Comparison of ENCODE assay signal across 21 cellular contexts in the genomic region with DNA sequence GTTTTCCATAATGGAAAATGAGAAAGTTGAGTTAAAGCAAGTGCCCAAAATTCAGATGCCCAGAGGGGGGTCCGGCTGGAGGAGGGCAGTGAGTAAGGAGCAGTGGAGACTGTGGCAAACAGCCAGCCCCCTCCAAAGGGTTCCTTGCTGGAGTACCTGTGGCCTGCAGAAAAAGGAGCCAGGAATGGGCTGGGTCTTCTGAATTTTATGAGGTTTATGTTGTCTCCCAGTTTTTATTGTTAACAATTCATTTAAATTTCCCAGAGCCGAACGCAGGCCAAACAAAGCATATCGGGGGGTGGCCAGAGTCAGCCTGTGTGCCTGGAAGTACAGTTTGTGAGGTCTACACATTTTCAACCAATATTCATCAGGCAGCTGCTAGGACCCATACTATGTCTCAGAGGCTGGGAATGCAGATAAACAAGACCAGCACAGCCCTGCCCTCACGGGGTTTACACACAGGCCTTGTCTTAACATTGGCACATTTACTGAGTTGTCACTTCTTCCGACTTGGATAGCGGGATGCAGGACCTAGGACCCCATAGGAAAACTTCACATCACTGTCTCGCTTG. TPM values are rescaled to one million over a fixed set of nuclear protein-coding genes. Genes with fewer than 3 reads are reported as not detected.
DNase-seq lines count a peak whose midpoint lies in the region; ATAC-seq and TF ChIP-seq lines count a peak whose summit lies in the region.
"Had no signal": no experiment of that assay in that cellular context is flagged by ENCODE, and none has a peak within 500 bp of the region (broad histone marks: within the 10 kb centered on the region; RNA-seq: fewer than 3 reads in every experiment).

No MANE protein-coding gene starts in this region.

- H3K9me3 Mint-ChIP-seq in natural killer cell treated with Interleukin-12 subunit alpha and Interleukin-12 subunit beta and Interleukin-15 and Interleukin-18, amount 100 ng/mL, for 72 hours: no peaks in the 10 kb centered on the region
- no peaks in the 10 kb centered on the region for H3K9me3 Mint-ChIP-seq in natural killer cell
- no peaks in the 10 kb centered on the region for H3K9me3 Mint-ChIP-seq in progenitor cell of endocrine pancreas (ENCODE audit: low read depth)
- H3K9me3 Mint-ChIP-seq: activated T-helper 2 cell treated with anti-CD3 and anti-CD28 coated beads, Interferon-gamma antibody, Interleukin-2, Interleukin-4, amounts not matched to agents 10 μg/mL and 5 μg/mL and 100 μg/mL, durations not matched to agents 14 hours and 24 hours and 36 hours; CD4-positive, alpha-beta T cell had no signal

- no peaks in the 10 kb centered on the region for H3K79me2 ChIP-seq in osteoblast (ENCODE audit: insufficient read depth, low read length)

- TF ChIP-seq CTCF in natural killer cell (IDR thresholded peaks at IDR 0.05) (no peak), colonic mucosa (IDR thresholded peaks at IDR 0.05) (no peak), osteoblast (IDR thresholded peaks at IDR 0.05; ENCODE audit: extremely low read depth, low read depth, low read length) (no peak), progenitor cell of endocrine pancreas (IDR thresholded peaks at IDR 0.05; ENCODE audit: unreplicated experiment) (no peak)

- no peak for ATAC-seq in natural killer cell treated with Interleukin-12 subunit alpha and Interleukin-12 subunit beta and Interleukin-15 and Interleukin-18, amount 100 ng/mL, for 72 hours
- no peak for ATAC-seq in natural killer cell
- ATAC-seq: HCT116 had no signal

- DNase-seq in natural killer cell treated with Interleukin-12 subunit alpha and Interleukin-12 subunit beta and Interleukin-15 and Interleukin-18, amount 100 ng/mL, for 72 hours (ENCODE audit: low spot score): peak; percentile 23
- DNase-seq in natural killer cell (no peak), colonic mucosa (peak; percentile 2), osteoblast (ENCODE audit: insufficient read length, low spot score, missing footprints) (peak; percentile 59), Ammon's horn (ENCODE audit: low spot score) (no peak), progenitor cell of endocrine pancreas (ENCODE audit: low spot score, unreplicated experiment) (no peak)
- no peak for DNase-seq in stimulated activated CD4-positive, alpha-beta T cell treated with anti-CD3 and anti-CD28 coated beads, Interleukin-1b, Interleukin-23, amount 100 ng/mL, for 48 hours
- DNase-seq: activated CD4-positive, alpha-beta T cell treated with anti-CD3 and anti-CD28 coated beads for 1 hour; CD4-positive, alpha-beta T cell; hippocampal formation; KBM-7; mesendoderm; MG63; NCI-H446; NCI-H774; nucleus accumbens; RPMI8226 had no signal

- no peak overlapping the region for H2AFZ ChIP-seq in osteoblast (ENCODE audit: low read length)

- H3K9ac ChIP-seq in colonic mucosa (ENCODE audit: low read depth in 2 of 2, low read length in 2 of 2): no peak overlapping the region

- peaks cover 52 to 55% of the 10 kb centered on the region in 2 donors for H3K4me1 Mint-ChIP-seq in natural killer cell treated with Interleukin-12 subunit alpha and Interleukin-12 subunit beta and Interleukin-15 and Interleukin-18, amount 100 ng/mL, for 72 hours (ENCODE audit: low read depth in 2 of 2)
- H3K4me1 Mint-ChIP-seq in natural killer cell (peaks cover 53% of the 10 kb centered on the region in 2 donors), progenitor cell of endocrine pancreas (ENCODE audit: low read depth) (no peaks in the 10 kb centered on the region)

- H3K27ac ChIP-seq in colonic mucosa (no peak overlapping the region), osteoblast (ENCODE audit: low read depth, low read length) (no peak overlapping the region)
- H3K27ac ChIP-seq: tibial nerve had no signal

- H3K4me3 Mint-ChIP-seq in natural killer cell treated with Interleukin-12 subunit alpha and Interleukin-12 subunit beta and Interleukin-15 and Interleukin-18, amount 100 ng/mL, for 72 hours: no peak overlapping the region
- H3K4me3 Mint-ChIP-seq in natural killer cell (no peak overlapping the region), progenitor cell of endocrine pancreas (ENCODE audit: low read depth) (no peak overlapping the region)
- H3K4me3 Mint-ChIP-seq: activated naive CD8-positive, alpha-beta T cell; CD4-positive, alpha-beta T cell had no signal

- H3K36me3 ChIP-seq in colonic mucosa (no peaks in the 10 kb centered on the region), osteoblast (ENCODE audit: insufficient read depth, low read length) (no peaks in the 10 kb centered on the region)
- H3K36me3 ChIP-seq: MG63, tibial nerve had no signal

- intact Hi-C loops in natural killer cell (cut with micrococcal nuclease): loop anchor here (5.0 kb wide), 1 partner anchor 37 kb away; no protein-coding TSS in a partner anchor
- intact Hi-C loops in colonic mucosa (cut with DNase I): no loop called here

- no peak overlapping the region for H3K4me2 ChIP-seq in osteoblast (ENCODE audit: insufficient read depth, low read length)

- H3K27ac Mint-ChIP-seq in natural killer cell treated with Interleukin-12 subunit alpha and Interleukin-12 subunit beta and Interleukin-15 and Interleukin-18, amount 100 ng/mL, for 72 hours: peak overlapping the region in 1 of 2 donors; percentile 16
- no peak overlapping the region for H3K27ac Mint-ChIP-seq in natural killer cell
- no peak overlapping the region for H3K27ac Mint-ChIP-seq in progenitor cell of endocrine pancreas
- H3K27ac Mint-ChIP-seq: activated naive CD8-positive, alpha-beta T cell; activated T-helper 2 cell treated with anti-CD3 and anti-CD28 coated beads, Interferon-gamma antibody, Interleukin-2, Interleukin-4, amounts not matched to agents 10 μg/mL and 5 μg/mL and 100 μg/mL, durations not matched to agents 14 hours and 24 hours and 36 hours; CD4-positive, alpha-beta T cell had no signal

- H3K36me3 Mint-ChIP-seq in natural killer cell treated with Interleukin-12 subunit alpha and Interleukin-12 subunit beta and Interleukin-15 and Interleukin-18, amount 100 ng/mL, for 72 hours: no peaks in the 10 kb centered on the region
- H3K36me3 Mint-ChIP-seq in natural killer cell (no peaks in the 10 kb centered on the region), progenitor cell of endocrine pancreas (ENCODE audit: insufficient read depth) (no peaks in the 10 kb centered on the region)
- H3K36me3 Mint-ChIP-seq: activated naive CD8-positive, alpha-beta T cell had no signal

- H3K27me3 ChIP-seq in colonic mucosa (no peaks in the 10 kb centered on the region), osteoblast (ENCODE audit: insufficient read depth, low read length) (peaks cover 7% of the 10 kb centered on the region)
- H3K27me3 ChIP-seq: MG63, tibial nerve had no signal

- H3K4me3 ChIP-seq in colonic mucosa (no peak overlapping the region), osteoblast (ENCODE audit: insufficient read depth, low read length) (no peak overlapping the region)
- H3K4me3 ChIP-seq: MG63, tibial nerve had no signal

- H4K20me1 ChIP-seq in osteoblast (ENCODE audit: insufficient read depth, low read length): no peaks in the 10 kb centered on the region

- H3K9me3 ChIP-seq in colonic mucosa: no peaks in the 10 kb centered on the region
- H3K9me3 ChIP-seq in osteoblast (ENCODE audit: low read depth, low read length): no peaks in the 10 kb centered on the region
- H3K9me3 ChIP-seq: MG63, tibial nerve had no signal

- H3K4me1 ChIP-seq in colonic mucosa (no peaks in the 10 kb centered on the region), osteoblast (ENCODE audit: insufficient read depth, low read length) (peaks cover 16% of the 10 kb centered on the region)

- H3K27me3 Mint-ChIP-seq in natural killer cell treated with Interleukin-12 subunit alpha and Interleukin-12 subunit beta and Interleukin-15 and Interleukin-18, amount 100 ng/mL, for 72 hours: no peaks in the 10 kb centered on the region
- H3K27me3 Mint-ChIP-seq in natural killer cell (ENCODE audit: low read depth in 2 of 2): no peaks in the 10 kb centered on the region
- H3K27me3 Mint-ChIP-seq in progenitor cell of endocrine pancreas: peaks cover 8% of the 10 kb centered on the region
- H3K27me3 Mint-ChIP-seq: activated naive CD8-positive, alpha-beta T cell; CD4-positive, alpha-beta T cell had no signal

RNA-seq across cellular contexts. Expression of a gene that starts 12.9 kb away (rescaled TPM):
- total RNA-seq in natural killer cell treated with Interleukin-12 subunit alpha and Interleukin-12 subunit beta and Interleukin-15 and Interleukin-18, amount 100 ng/mL, for 72 hours: 10 to 100 TPM; 31.4 to 41.3 TPM
- total RNA-seq in natural killer cell: 10 to 100 TPM; 49.9 to 57.4 (median 52.8) TPM
- 1 to 10 TPM; 3.5 to 8.2 TPM for total RNA-seq in colonic mucosa
- 31.8 and 37.7 TPM in 2 replicates for total RNA-seq in osteoblast
- total RNA-seq in progenitor cell of endocrine pancreas: 8.9 and 9.3 TPM in 2 replicates

RNA-seq across cellular contexts. Expression of a gene that starts 48.5 kb away (rescaled TPM):
- total RNA-seq in natural killer cell treated with Interleukin-12 subunit alpha and Interleukin-12 subunit beta and Interleukin-15 and Interleukin-18, amount 100 ng/mL, for 72 hours: not detected
- total RNA-seq in natural killer cell (under 1 TPM in 1 of 3 donors, not detected in 2; 0.16 TPM), colonic mucosa (1 to 10 TPM; 1.9 to 3.3 TPM), osteoblast (under 0.01 TPM in 2 replicates), progenitor cell of endocrine pancreas (0.75 and 1.5 TPM in 2 replicates)
- total RNA-seq: CD4-positive, alpha-beta T cell had no signal

Comparison
In these comparisons a context has a peak if more than half of its experiments do, and no peak if none do; other contexts are left out.
1. DNase-seq: peak in natural killer cell treated with Interleukin-12 subunit alpha and Interleukin-12 subunit beta and Interleukin-15 and Interleukin-18, amount 100 ng/mL, for 72 hours (single experiment), colonic mucosa (single experiment) and osteoblast (single experiment); none in natural killer cell (single experiment), Ammon's horn (single experiment), progenitor cell of endocrine pancreas (single experiment) and stimulated activated CD4-positive, alpha-beta T cell treated with anti-CD3 and anti-CD28 coated beads, Interleukin-1b, Interleukin-23, amount 100 ng/mL, for 48 hours (single experiment).